1 cellular context compared by ENCODE assay signal in the genomic region with DNA sequence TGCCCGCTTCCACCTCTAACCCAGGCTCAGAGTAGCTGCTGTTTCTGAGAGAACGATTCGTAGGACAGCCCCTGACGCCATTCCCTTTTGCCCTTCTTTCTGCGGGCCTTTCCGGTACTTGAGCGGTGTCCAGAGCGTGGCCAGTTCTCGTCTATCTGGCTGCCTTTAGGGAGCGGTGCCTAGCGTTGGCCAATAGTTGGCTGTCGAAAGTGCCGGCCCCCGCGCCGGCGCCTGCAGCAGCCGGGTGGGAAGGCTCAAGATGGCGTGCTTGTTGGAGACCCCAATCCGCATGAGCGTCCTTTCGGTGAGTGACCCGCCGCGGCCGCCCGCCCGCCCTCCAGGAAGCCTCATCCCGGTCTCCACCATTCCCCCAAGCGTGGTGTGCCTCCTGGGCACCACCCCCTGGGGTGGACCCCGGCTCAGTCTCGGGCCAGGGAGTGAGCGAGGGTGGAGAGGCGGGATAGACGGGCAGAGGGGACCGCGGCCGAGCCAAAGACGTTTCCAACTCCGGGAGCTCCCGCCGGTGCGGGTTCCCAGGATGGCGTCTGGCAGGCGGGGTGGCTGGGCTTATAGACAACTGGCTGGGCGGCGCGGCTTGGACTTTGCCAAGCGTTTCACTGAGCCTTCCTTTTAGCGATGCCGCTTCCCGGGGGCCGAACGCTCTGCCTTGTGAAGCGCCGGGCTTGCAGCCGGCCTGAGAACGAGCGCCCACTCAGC.
TF ChIP-seq lines count a peak whose summit lies in the region.

A gene with protein sequence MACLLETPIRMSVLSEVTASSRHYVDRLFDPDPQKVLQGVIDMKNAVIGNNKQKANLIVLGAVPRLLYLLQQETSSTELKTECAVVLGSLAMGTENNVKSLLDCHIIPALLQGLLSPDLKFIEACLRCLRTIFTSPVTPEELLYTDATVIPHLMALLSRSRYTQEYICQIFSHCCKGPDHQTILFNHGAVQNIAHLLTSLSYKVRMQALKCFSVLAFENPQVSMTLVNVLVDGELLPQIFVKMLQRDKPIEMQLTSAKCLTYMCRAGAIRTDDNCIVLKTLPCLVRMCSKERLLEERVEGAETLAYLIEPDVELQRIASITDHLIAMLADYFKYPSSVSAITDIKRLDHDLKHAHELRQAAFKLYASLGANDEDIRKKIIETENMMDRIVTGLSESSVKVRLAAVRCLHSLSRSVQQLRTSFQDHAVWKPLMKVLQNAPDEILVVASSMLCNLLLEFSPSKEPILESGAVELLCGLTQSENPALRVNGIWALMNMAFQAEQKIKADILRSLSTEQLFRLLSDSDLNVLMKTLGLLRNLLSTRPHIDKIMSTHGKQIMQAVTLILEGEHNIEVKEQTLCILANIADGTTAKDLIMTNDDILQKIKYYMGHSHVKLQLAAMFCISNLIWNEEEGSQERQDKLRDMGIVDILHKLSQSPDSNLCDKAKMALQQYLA (plus strand): TSS at position 6 of the 717 bp plus-strand sequence. CDS start 254 bp downstream, at position 260.

TF ChIP-seq in HepG2, 621 proteins besides CTCF, POLR2A, EP300 and RAD21 (continued from another document and continues in another):
- TF ChIP-seq, protein P1, sequence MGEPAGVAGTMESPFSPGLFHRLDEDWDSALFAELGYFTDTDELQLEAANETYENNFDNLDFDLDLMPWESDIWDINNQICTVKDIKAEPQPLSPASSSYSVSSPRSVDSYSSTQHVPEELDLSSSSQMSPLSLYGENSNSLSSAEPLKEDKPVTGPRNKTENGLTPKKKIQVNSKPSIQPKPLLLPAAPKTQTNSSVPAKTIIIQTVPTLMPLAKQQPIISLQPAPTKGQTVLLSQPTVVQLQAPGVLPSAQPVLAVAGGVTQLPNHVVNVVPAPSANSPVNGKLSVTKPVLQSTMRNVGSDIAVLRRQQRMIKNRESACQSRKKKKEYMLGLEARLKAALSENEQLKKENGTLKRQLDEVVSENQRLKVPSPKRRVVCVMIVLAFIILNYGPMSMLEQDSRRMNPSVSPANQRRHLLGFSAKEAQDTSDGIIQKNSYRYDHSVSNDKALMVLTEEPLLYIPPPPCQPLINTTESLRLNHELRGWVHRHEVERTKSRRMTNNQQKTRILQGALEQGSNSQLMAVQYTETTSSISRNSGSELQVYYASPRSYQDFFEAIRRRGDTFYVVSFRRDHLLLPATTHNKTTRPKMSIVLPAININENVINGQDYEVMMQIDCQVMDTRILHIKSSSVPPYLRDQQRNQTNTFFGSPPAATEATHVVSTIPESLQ (CRISPR knock-in tag; conservative IDR thresholded peaks at IDR 0.05): no peak
- TF ChIP-seq ZSCAN21 (CRISPR knock-in tag; IDR thresholded peaks at IDR 0.05; ENCODE audit: borderline replicate concordance) (peak; percentile 54; the same call in 1 of the 2 replicates), SSRP1 (CRISPR knock-in tag; IDR thresholded peaks at IDR 0.05) (no peak), TAF15 (IDR thresholded peaks at IDR 0.05; ENCODE audit: low read depth, low read length, poor library complexity, severe bottlenecking) (no peak), TBL1XR1 (IDR thresholded peaks at IDR 0.05; ENCODE audit: borderline replicate concordance, low read length, partially characterized antibody) (peak; percentile 3), ZNF143 (CRISPR knock-in tag; IDR thresholded peaks at IDR 0.05) (peak; percentile 24; the same call in 1 of the 2 replicates), KDM5A (IDR thresholded peaks at IDR 0.05; ENCODE audit: borderline replicate concordance, low read length) (peak; percentile 93), ZNF10 (CRISPR knock-in tag; IDR thresholded peaks at IDR 0.05; ENCODE audit: borderline replicate concordance, low read depth) (no peak), ELF1 (CRISPR knock-in tag; IDR thresholded peaks at IDR 0.05) (peak; percentile 62; the same call in 1 of the 2 replicates), TEAD3 (CRISPR knock-in tag; optimal IDR thresholded peaks at IDR 0.05; ENCODE audit: borderline replicate concordance) (peak; percentile 1), ZSCAN22 (CRISPR knock-in tag; IDR thresholded peaks at IDR 0.05) (no peak), FOXA1 (IDR thresholded peaks at IDR 0.05) (no peak), FOXA1 (CRISPR knock-in tag; IDR thresholded peaks at IDR 0.05) (no peak), RBM39 (IDR thresholded peaks at IDR 0.05; ENCODE audit: low read depth, low read length, poor library complexity, severe bottlenecking) (peak; percentile 78), HNRNPK (IDR thresholded peaks at IDR 0.05; ENCODE audit: low read depth, low read length, poor library complexity, severe bottlenecking) (no peak), MAFG (CRISPR knock-in tag; IDR thresholded peaks at IDR 0.05) (no peak), MEF2D (CRISPR knock-in tag; IDR thresholded peaks at IDR 0.05) (0 out of 2 replicates have a peak, but pooled peaks have one; percentile 52), ZNF530 (CRISPR knock-in tag; IDR thresholded peaks at IDR 0.05; ENCODE audit: low read depth) (no peak), NFIC (IDR thresholded peaks at IDR 0.05; ENCODE audit: low read length) (0 out of 2 replicates have a peak, but pooled peaks have one; percentile 51), ZNF30 (CRISPR knock-in tag; IDR thresholded peaks at IDR 0.05) (no peak), KAT8 (CRISPR knock-in tag; IDR thresholded peaks at IDR 0.05) (peak; percentile 92), ZNF44 (CRISPR knock-in tag; IDR thresholded peaks at IDR 0.05) (peak; percentile 9; the same call in 1 of the 2 replicates), MEIS1 (CRISPR knock-in tag; IDR thresholded peaks at IDR 0.05; ENCODE audit: borderline replicate concordance) (peak; percentile 69; the same call in 1 of the 2 replicates), KLF13 (CRISPR knock-in tag; IDR thresholded peaks at IDR 0.05) (no peak)
- TF ChIP-seq, protein P2, sequence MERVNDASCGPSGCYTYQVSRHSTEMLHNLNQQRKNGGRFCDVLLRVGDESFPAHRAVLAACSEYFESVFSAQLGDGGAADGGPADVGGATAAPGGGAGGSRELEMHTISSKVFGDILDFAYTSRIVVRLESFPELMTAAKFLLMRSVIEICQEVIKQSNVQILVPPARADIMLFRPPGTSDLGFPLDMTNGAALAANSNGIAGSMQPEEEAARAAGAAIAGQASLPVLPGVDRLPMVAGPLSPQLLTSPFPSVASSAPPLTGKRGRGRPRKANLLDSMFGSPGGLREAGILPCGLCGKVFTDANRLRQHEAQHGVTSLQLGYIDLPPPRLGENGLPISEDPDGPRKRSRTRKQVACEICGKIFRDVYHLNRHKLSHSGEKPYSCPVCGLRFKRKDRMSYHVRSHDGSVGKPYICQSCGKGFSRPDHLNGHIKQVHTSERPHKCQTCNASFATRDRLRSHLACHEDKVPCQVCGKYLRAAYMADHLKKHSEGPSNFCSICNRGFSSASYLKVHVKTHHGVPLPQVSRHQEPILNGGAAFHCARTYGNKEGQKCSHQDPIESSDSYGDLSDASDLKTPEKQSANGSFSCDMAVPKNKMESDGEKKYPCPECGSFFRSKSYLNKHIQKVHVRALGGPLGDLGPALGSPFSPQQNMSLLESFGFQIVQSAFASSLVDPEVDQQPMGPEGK (CRISPR knock-in tag; IDR thresholded peaks at IDR 0.05): peak; percentile 55
- TF ChIP-seq, protein P3, sequence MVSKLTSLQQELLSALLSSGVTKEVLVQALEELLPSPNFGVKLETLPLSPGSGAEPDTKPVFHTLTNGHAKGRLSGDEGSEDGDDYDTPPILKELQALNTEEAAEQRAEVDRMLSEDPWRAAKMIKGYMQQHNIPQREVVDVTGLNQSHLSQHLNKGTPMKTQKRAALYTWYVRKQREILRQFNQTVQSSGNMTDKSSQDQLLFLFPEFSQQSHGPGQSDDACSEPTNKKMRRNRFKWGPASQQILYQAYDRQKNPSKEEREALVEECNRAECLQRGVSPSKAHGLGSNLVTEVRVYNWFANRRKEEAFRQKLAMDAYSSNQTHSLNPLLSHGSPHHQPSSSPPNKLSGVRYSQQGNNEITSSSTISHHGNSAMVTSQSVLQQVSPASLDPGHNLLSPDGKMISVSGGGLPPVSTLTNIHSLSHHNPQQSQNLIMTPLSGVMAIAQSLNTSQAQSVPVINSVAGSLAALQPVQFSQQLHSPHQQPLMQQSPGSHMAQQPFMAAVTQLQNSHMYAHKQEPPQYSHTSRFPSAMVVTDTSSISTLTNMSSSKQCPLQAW (CRISPR knock-in tag; IDR thresholded peaks at IDR 0.05): no peak; the same call in 1 of the 2 replicates
- TF ChIP-seq, protein P4, sequence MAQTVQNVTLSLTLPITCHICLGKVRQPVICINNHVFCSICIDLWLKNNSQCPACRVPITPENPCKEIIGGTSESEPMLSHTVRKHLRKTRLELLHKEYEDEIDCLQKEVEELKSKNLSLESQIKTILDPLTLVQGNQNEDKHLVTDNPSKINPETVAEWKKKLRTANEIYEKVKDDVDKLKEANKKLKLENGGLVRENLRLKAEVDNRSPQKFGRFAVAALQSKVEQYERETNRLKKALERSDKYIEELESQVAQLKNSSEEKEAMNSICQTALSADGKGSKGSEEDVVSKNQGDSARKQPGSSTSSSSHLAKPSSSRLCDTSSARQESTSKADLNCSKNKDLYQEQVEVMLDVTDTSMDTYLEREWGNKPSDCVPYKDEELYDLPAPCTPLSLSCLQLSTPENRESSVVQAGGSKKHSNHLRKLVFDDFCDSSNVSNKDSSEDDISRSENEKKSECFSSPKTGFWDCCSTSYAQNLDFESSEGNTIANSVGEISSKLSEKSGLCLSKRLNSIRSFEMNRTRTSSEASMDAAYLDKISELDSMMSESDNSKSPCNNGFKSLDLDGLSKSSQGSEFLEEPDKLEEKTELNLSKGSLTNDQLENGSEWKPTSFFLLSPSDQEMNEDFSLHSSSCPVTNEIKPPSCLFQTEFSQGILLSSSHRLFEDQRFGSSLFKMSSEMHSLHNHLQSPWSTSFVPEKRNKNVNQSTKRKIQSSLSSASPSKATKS (CRISPR knock-in tag; IDR thresholded peaks at IDR 0.05): no peak
- TF ChIP-seq, protein P5, sequence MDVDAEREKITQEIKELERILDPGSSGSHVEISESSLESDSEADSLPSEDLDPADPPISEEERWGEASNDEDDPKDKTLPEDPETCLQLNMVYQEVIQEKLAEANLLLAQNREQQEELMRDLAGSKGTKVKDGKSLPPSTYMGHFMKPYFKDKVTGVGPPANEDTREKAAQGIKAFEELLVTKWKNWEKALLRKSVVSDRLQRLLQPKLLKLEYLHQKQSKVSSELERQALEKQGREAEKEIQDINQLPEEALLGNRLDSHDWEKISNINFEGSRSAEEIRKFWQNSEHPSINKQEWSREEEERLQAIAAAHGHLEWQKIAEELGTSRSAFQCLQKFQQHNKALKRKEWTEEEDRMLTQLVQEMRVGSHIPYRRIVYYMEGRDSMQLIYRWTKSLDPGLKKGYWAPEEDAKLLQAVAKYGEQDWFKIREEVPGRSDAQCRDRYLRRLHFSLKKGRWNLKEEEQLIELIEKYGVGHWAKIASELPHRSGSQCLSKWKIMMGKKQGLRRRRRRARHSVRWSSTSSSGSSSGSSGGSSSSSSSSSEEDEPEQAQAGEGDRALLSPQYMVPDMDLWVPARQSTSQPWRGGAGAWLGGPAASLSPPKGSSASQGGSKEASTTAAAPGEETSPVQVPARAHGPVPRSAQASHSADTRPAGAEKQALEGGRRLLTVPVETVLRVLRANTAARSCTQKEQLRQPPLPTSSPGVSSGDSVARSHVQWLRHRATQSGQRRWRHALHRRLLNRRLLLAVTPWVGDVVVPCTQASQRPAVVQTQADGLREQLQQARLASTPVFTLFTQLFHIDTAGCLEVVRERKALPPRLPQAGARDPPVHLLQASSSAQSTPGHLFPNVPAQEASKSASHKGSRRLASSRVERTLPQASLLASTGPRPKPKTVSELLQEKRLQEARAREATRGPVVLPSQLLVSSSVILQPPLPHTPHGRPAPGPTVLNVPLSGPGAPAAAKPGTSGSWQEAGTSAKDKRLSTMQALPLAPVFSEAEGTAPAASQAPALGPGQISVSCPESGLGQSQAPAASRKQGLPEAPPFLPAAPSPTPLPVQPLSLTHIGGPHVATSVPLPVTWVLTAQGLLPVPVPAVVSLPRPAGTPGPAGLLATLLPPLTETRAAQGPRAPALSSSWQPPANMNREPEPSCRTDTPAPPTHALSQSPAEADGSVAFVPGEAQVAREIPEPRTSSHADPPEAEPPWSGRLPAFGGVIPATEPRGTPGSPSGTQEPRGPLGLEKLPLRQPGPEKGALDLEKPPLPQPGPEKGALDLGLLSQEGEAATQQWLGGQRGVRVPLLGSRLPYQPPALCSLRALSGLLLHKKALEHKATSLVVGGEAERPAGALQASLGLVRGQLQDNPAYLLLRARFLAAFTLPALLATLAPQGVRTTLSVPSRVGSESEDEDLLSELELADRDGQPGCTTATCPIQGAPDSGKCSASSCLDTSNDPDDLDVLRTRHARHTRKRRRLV (CRISPR knock-in tag; IDR thresholded peaks at IDR 0.05): no peak
- TF ChIP-seq, protein P6, sequence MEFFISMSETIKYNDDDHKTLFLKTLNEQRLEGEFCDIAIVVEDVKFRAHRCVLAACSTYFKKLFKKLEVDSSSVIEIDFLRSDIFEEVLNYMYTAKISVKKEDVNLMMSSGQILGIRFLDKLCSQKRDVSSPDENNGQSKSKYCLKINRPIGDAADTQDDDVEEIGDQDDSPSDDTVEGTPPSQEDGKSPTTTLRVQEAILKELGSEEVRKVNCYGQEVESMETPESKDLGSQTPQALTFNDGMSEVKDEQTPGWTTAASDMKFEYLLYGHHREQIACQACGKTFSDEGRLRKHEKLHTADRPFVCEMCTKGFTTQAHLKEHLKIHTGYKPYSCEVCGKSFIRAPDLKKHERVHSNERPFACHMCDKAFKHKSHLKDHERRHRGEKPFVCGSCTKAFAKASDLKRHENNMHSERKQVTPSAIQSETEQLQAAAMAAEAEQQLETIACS (CRISPR knock-in tag; IDR thresholded peaks at IDR 0.05): no peak
- TF ChIP-seq, protein P7, sequence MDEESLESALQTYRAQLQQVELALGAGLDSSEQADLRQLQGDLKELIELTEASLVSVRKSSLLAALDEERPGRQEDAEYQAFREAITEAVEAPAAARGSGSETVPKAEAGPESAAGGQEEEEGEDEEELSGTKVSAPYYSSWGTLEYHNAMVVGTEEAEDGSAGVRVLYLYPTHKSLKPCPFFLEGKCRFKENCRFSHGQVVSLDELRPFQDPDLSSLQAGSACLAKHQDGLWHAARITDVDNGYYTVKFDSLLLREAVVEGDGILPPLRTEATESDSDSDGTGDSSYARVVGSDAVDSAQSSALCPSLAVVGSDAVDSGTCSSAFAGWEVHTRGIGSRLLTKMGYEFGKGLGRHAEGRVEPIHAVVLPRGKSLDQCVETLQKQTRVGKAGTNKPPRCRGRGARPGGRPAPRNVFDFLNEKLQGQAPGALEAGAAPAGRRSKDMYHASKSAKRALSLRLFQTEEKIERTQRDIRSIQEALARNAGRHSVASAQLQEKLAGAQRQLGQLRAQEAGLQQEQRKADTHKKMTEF (CRISPR knock-in tag; IDR thresholded peaks at IDR 0.05): peak; percentile 71; the same call in 1 of the 2 replicates
- TF ChIP-seq, protein P8, sequence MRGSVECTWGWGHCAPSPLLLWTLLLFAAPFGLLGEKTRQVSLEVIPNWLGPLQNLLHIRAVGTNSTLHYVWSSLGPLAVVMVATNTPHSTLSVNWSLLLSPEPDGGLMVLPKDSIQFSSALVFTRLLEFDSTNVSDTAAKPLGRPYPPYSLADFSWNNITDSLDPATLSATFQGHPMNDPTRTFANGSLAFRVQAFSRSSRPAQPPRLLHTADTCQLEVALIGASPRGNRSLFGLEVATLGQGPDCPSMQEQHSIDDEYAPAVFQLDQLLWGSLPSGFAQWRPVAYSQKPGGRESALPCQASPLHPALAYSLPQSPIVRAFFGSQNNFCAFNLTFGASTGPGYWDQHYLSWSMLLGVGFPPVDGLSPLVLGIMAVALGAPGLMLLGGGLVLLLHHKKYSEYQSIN (CRISPR knock-in tag; IDR thresholded peaks at IDR 0.05; ENCODE audit: borderline replicate concordance): no peak
- TF ChIP-seq, protein P9, sequence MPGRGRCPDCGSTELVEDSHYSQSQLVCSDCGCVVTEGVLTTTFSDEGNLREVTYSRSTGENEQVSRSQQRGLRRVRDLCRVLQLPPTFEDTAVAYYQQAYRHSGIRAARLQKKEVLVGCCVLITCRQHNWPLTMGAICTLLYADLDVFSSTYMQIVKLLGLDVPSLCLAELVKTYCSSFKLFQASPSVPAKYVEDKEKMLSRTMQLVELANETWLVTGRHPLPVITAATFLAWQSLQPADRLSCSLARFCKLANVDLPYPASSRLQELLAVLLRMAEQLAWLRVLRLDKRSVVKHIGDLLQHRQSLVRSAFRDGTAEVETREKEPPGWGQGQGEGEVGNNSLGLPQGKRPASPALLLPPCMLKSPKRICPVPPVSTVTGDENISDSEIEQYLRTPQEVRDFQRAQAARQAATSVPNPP (CRISPR knock-in tag; IDR thresholded peaks at IDR 0.05): peak; percentile 53; the same call in 1 of the 2 replicates
